1 cellular context compared by ENCODE assay signal in genomic region chr7:77979219-77979618, GRCh38.
TF ChIP-seq lines count a peak whose summit lies in the region.

No MANE protein-coding gene starts in this region.

TF ChIP-seq in K562, 482 proteins besides CTCF, POLR2A, EP300 and RAD21 (continued from another document and continues in another):
- no peak for TF ChIP-seq CEBPZ (IDR thresholded peaks at IDR 0.05; ENCODE audit: borderline replicate concordance, low read depth, low read length)
- no peak for TF ChIP-seq SIX5 (IDR thresholded peaks at IDR 0.05; ENCODE audit: borderline replicate concordance in 1 of 2, insufficient read depth in 1 of 2, low read depth in 1 of 2, low read length in 2 of 2)
- TF ChIP-seq FOS (IDR thresholded peaks at IDR 0.05; ENCODE audit: extremely low read depth, insufficient read length): peak; percentile 2
- TF ChIP-seq SUPT5H (IDR thresholded peaks at IDR 0.05): no peak
- no peak for TF ChIP-seq TRIM24 (IDR thresholded peaks at IDR 0.05)
- 0 out of 2 replicates have a peak, but pooled peaks have one; percentile 11 for TF ChIP-seq CREM (IDR thresholded peaks at IDR 0.05; ENCODE audit: low read depth)
- TF ChIP-seq CBX3 (IDR thresholded peaks at IDR 0.05; ENCODE audit: borderline replicate concordance in 1 of 2, low read length in 2 of 2): no peak
- no peak for TF ChIP-seq PRDM10 (IDR thresholded peaks at IDR 0.05; ENCODE audit: partially characterized antibody)
- no peak for TF ChIP-seq L3MBTL2 (IDR thresholded peaks at IDR 0.05)
- no peak for TF ChIP-seq HES1 (IDR thresholded peaks at IDR 0.05; ENCODE audit: low read depth)
- no peak for TF ChIP-seq MIER1 (IDR thresholded peaks at IDR 0.05; ENCODE audit: low read depth)
- TF ChIP-seq PTBP1 (IDR thresholded peaks at IDR 0.05; ENCODE audit: low read depth, low read length): no peak
- TF ChIP-seq ATF3 (IDR thresholded peaks at IDR 0.05): peak; percentile 41; the same call in 1 of the 2 replicates
- no peak for TF ChIP-seq ATF3 (CRISPR knock-in tag; conservative IDR thresholded peaks at IDR 0.05)
- no peak for TF ChIP-seq NFIX (CRISPR knock-in tag; IDR thresholded peaks at IDR 0.05; ENCODE audit: low read depth)
- no peak for TF ChIP-seq ZNF449 (CRISPR knock-in tag; IDR thresholded peaks at IDR 0.05)
- 0 out of 2 replicates have a peak, but pooled peaks have one; percentile 37 for TF ChIP-seq ZNF263 (CRISPR knock-in tag; IDR thresholded peaks at IDR 0.05; ENCODE audit: borderline replicate concordance)
- no peak for TF ChIP-seq CUX1 (CRISPR knock-in tag; IDR thresholded peaks at IDR 0.05)
- no peak for TF ChIP-seq ZNF140 (CRISPR knock-in tag; IDR thresholded peaks at IDR 0.05)
- no peak for TF ChIP-seq ZKSCAN3 (CRISPR knock-in tag; IDR thresholded peaks at IDR 0.05)
- TF ChIP-seq ARID1B (IDR thresholded peaks at IDR 0.05): peak; percentile 79
- no peak for TF ChIP-seq ZNF175 (CRISPR knock-in tag; IDR thresholded peaks at IDR 0.05; ENCODE audit: low read depth)
- no peak for TF ChIP-seq ATF4 (CRISPR knock-in tag; IDR thresholded peaks at IDR 0.05)
- TF ChIP-seq DPF2 (IDR thresholded peaks at IDR 0.05): peak; percentile 59
- no peak for TF ChIP-seq NFE2L1 (tag; IDR thresholded peaks at IDR 0.05; ENCODE audit: borderline replicate concordance, low read depth)
- no peak for TF ChIP-seq E2F6 (IDR thresholded peaks at IDR 0.05; ENCODE audit: borderline replicate concordance in 1 of 2, extremely low read depth in 1 of 2, insufficient read depth in 1 of 2, insufficient read length in 1 of 2, low read depth in 1 of 2, low read length in 1 of 2, poor library complexity in 1 of 2, severe bottlenecking in 1 of 2)
- no peak for TF ChIP-seq SNAPC5 (CRISPR knock-in tag; IDR thresholded peaks at IDR 0.05)
- no peak for TF ChIP-seq ZNF444 (CRISPR knock-in tag; IDR thresholded peaks at IDR 0.05)
- 0 out of 4 replicates have a peak, but pooled peaks of 1 of the 2 experiments have one; percentile 16 for TF ChIP-seq MAZ (CRISPR knock-in tag; conservative IDR thresholded peaks at IDR 0.05 in 1 of 2, IDR thresholded peaks at IDR 0.05 in 1 of 2)
- TF ChIP-seq SNRNP70 (optimal IDR thresholded peaks at IDR 0.05; ENCODE audit: low read depth, low read length): no peak
- TF ChIP-seq KDM1A (IDR thresholded peaks at IDR 0.05): 0 out of 4 replicates have a peak, but pooled peaks have one; percentile 4 to 9
- TF ChIP-seq SMARCA4 (IDR thresholded peaks at IDR 0.05): peak; percentile 78
- 0 out of 2 replicates have a peak, but pooled peaks have one; percentile 37 for TF ChIP-seq TCF7 (IDR thresholded peaks at IDR 0.05; ENCODE audit: borderline replicate concordance)
- no peak for TF ChIP-seq ZNF282 (CRISPR knock-in tag; IDR thresholded peaks at IDR 0.05)
- no peak for TF ChIP-seq CBX5 (IDR thresholded peaks at IDR 0.05; ENCODE audit: borderline replicate concordance, low read depth)
- TF ChIP-seq TEAD4 (IDR thresholded peaks at IDR 0.05; ENCODE audit: low read length): peak; percentile 20; the same call in 1 of the 2 replicates
- no peak for TF ChIP-seq TEAD4 (CRISPR knock-in tag; IDR thresholded peaks at IDR 0.05; ENCODE audit: borderline replicate concordance)
- no peak for TF ChIP-seq MNT (conservative IDR thresholded peaks at IDR 0.05)
- TF ChIP-seq U2AF2 (optimal IDR thresholded peaks at IDR 0.05; ENCODE audit: low read depth, low read length): no peak
